In genomic region chr20:54766483-54766882, GRCh38 we compare ENCODE assay signal across 35 cellular contexts.
"Had no signal": no experiment of that assay in that cellular context is flagged by ENCODE, and none has a peak within 500 bp of the region (broad histone marks: within the 10 kb centered on the region; RNA-seq: fewer than 3 reads in every experiment).

No MANE protein-coding gene starts in this region.

- H3K9me3 ChIP-seq: MG63 had no signal

- H3K4me3 ChIP-seq: MG63 had no signal

- H3K36me3 ChIP-seq: MG63 had no signal

- H3K27me3 ChIP-seq: MG63 had no signal

- DNase-seq: Karpas-422, Kasumi-1, MG63, MM.1S, MV-4-11, NCI-H1048, NCI-H1092, NCI-H1092 treated with DMSO at 0.1 percent for 48 hours, NCI-H1105, NCI-H1105 treated with DMSO at 0.1 percent for 48 hours, NCI-H1417, NCI-H1417 treated with DMSO at 0.1 percent for 48 hours, NCI-H1436, NCI-H1436 treated with DMSO at 0.1 percent for 48 hours, NCI-H146, NCI-H1694, NCI-H1694 treated with DMSO at 0.1 percent for 48 hours, NCI-H187, NCI-H187 treated with DMSO at 0.1 percent for 48 hours, NCI-H1930, NCI-H2029, NCI-H2029 treated with DMSO at 0.1 percent for 48 hours, NCI-H2081, NCI-H2081 treated with DMSO at 0.1 percent for 48 hours, NCI-H2107, NCI-H2171, NCI-H2171 treated with DMSO at 0.1 percent for 48 hours, NCI-H2227 treated with DMSO at 0.1 percent for 48 hours, NCI-H226, NCI-H345, NCI-H446, NCI-H446 treated with DMSO at 0.1 percent for 48 hours, NCI-H510A, NCI-H510A treated with DMSO at 0.1 percent for 48 hours, NCI-H524 had no signal
